ENCODE assay signal across 18 cellular contexts in genomic region chr13:71360041-71360440, GRCh38.
A peak's percentile ranks its signal among the peaks of the same experiment; 100 is the strongest.
DNase-seq lines count a peak whose midpoint lies in the region; ATAC-seq, FAIRE-seq and TF ChIP-seq lines count a peak whose summit lies in the region.
"Had no signal": no experiment of that assay in that cellular context is flagged by ENCODE, and none has a peak within 500 bp of the region (broad histone marks: within the 10 kb centered on the region; RNA-seq: fewer than 3 reads in every experiment).

No MANE protein-coding gene starts in this region.

- no peak overlapping the region for H3K23ac ChIP-seq in IMR-90 (ENCODE audit: low read depth, low read length)

- H3K4ac ChIP-seq in IMR-90 (ENCODE audit: low read depth, low read length) = no peak overlapping the region

- FAIRE-seq in astrocyte (lab: Jason Lieb, UNC) (no peak), RCC 7860 (lab: Jason Lieb, UNC) (no peak)
- FAIRE-seq: HepG2 had no signal

- no peaks in the 10 kb centered on the region for H3K27me3 Mint-ChIP-seq in astrocyte (ENCODE audit: low read depth, unreplicated experiment)
- H3K27me3 Mint-ChIP-seq: CD4-positive, alpha-beta memory T cell had no signal

- no peak overlapping the region for H2BK5ac ChIP-seq in IMR-90 (ENCODE audit: low read depth, low read length, poor library complexity, severe bottlenecking)

- POLR2A ChIA-PET in IMR-90 (lab: Charles Lee; ENCODE audit: unreplicated experiment) = no interaction called here

- no peak overlapping the region for H3K14ac ChIP-seq in IMR-90 (replicated peaks; ENCODE audit: low read depth, low read length)

- no peak overlapping the region for H2AK9ac ChIP-seq in IMR-90 (replicated peaks; ENCODE audit: low read depth, low read length, poor library complexity)

- H3K79me2 ChIP-seq in astrocyte (ENCODE audit: insufficient read depth, low read length) (no peaks in the 10 kb centered on the region), fibroblast of lung (ENCODE audit: control insufficient read depth, insufficient read depth, low read length) (no peaks in the 10 kb centered on the region)

- no peaks in the 10 kb centered on the region for H3K4me1 ChIP-seq in IMR-90 (ENCODE audit: control insufficient read depth, insufficient read depth, low read length)
- H3K4me1 ChIP-seq in astrocyte (ENCODE audit: insufficient read depth, low read length) = no peaks in the 10 kb centered on the region
- H3K4me1 ChIP-seq in fibroblast of lung (ENCODE audit: control insufficient read depth, extremely low read depth, insufficient read depth, low read length) = no peaks in the 10 kb centered on the region
- H3K4me1 ChIP-seq: BLaER1, HAP-1 had no signal

- no peak overlapping the region for H3K27ac Mint-ChIP-seq in astrocyte (ENCODE audit: unreplicated experiment)
- H3K27ac Mint-ChIP-seq: CD14-positive monocyte; CD4-positive, alpha-beta memory T cell had no signal

- no peak for TF ChIP-seq CTCF in IMR-90 (conservative IDR thresholded peaks at IDR 0.05; ENCODE audit: low read depth, low read length)
- no peak for TF ChIP-seq CTCF in astrocyte (IDR thresholded peaks at IDR 0.05; ENCODE audit: insufficient read depth, low read depth, low read length)
- no peak for TF ChIP-seq CTCF in choroid plexus epithelial cell (conservative IDR thresholded peaks at IDR 0.05; ENCODE audit: low read depth, low read length)
- TF ChIP-seq CTCF in fibroblast of lung (conservative IDR thresholded peaks at IDR 0.05 in 1 of 2, IDR thresholded peaks at IDR 0.05 in 1 of 2; ENCODE audit: low read depth in 1 of 2, low read length in 2 of 2) = no peak

- intact Hi-C loops in IMR-90 (cut with micrococcal nuclease) = no loop called here

- no peak overlapping the region for H3K4me3 ChIP-seq in IMR-90 (ENCODE audit: insufficient read depth, low read depth, low read length)
- H3K4me3 ChIP-seq in astrocyte (ENCODE audit: insufficient read depth, low read depth, low read length) = no peak overlapping the region
- no peak overlapping the region for H3K4me3 ChIP-seq in choroid plexus epithelial cell (ENCODE audit: low read depth, low read length)
- H3K4me3 ChIP-seq in fibroblast of lung (replicated peaks in 1 of 4; ENCODE audit: control extremely low read depth in 1 of 4, insufficient read depth in 1 of 4, low read depth in 3 of 4, low read length in 4 of 4) = no peak overlapping the region
- H3K4me3 ChIP-seq: BLaER1, GM23248, HAP-1 had no signal

- no peaks in the 10 kb centered on the region for H3K79me1 ChIP-seq in IMR-90 (ENCODE audit: low read depth in 1 of 2, low read length in 2 of 2)

- no TSS peak for BruUV-seq in IMR-90 (replicated peaks; lab: Mats Ljungman, UMichigan)

- no peak overlapping the region for H2BK15ac ChIP-seq in IMR-90 (ENCODE audit: low read depth, low read length)

- H3K27me3 ChIP-seq in IMR-90 (ENCODE audit: control insufficient read depth, insufficient read depth, low read length) (no peaks in the 10 kb centered on the region), astrocyte (ENCODE audit: insufficient read depth, low read length) (no peaks in the 10 kb centered on the region), fibroblast of lung (ENCODE audit: control insufficient read depth, insufficient read depth, low read length) (no peaks in the 10 kb centered on the region)
- H3K27me3 ChIP-seq: BLaER1 had no signal

- DNase-seq in IMR-90 (no peak), astrocyte (ENCODE audit: low read depth) (peak; percentile 18), choroid plexus epithelial cell (ENCODE audit: low read depth) (peak; percentile 27), fibroblast of lung (ENCODE audit: low read depth in 2 of 2) (peak; percentile 34 to 43), RCC 7860 (ENCODE audit: low spot score) (no peak), 8988T (no peak)
- DNase-seq in activated T-cell treated with anti-CD3 and anti-CD28 coated beads, Interleukin-2, amount 50 U/mL, for 48 hours = no peak
- DNase-seq: Calu3; CD4-positive, alpha-beta memory T cell; DMS79 treated with DMSO at 0.1 percent for 48 hours; GF-D8; GM23248 had no signal

- H4K20me1 ChIP-seq in IMR-90 (ENCODE audit: insufficient read depth, low read length) (no peaks in the 10 kb centered on the region), astrocyte (ENCODE audit: insufficient read depth, low read length) (no peaks in the 10 kb centered on the region), fibroblast of lung (ENCODE audit: control insufficient read depth, extremely low read depth, insufficient read depth, low read length) (no peaks in the 10 kb centered on the region)
- H4K20me1 ChIP-seq: BLaER1 had no signal

- no peak for TF ChIP-seq RAD21 in IMR-90 (IDR thresholded peaks at IDR 0.05; ENCODE audit: low read length)

- H3K4me3 Mint-ChIP-seq in astrocyte (ENCODE audit: unreplicated experiment) = no peak overlapping the region
- H3K4me3 Mint-ChIP-seq: CD14-positive monocyte; CD4-positive, alpha-beta memory T cell had no signal

- H3K36me3 ChIP-seq in IMR-90 (ENCODE audit: control insufficient read depth, insufficient read depth, low read length) = no peaks in the 10 kb centered on the region
- H3K36me3 ChIP-seq in astrocyte (ENCODE audit: insufficient read depth, low read length) = no peaks in the 10 kb centered on the region
- H3K36me3 ChIP-seq in fibroblast of lung (ENCODE audit: control insufficient read depth, insufficient read depth, low read length) = no peaks in the 10 kb centered on the region
- H3K36me3 ChIP-seq: BLaER1, HAP-1 had no signal

- no peaks in the 10 kb centered on the region for H3K9me1 ChIP-seq in IMR-90 (ENCODE audit: insufficient read depth, low read length)

- no peak overlapping the region for H2AK5ac ChIP-seq in IMR-90 (ENCODE audit: low read depth, low read length)

- no peak overlapping the region for H2BK120ac ChIP-seq in IMR-90 (ENCODE audit: low read depth, low read length)

- no peaks in the 10 kb centered on the region for H3K9me3 Mint-ChIP-seq in astrocyte (ENCODE audit: unreplicated experiment)

- H2AFZ ChIP-seq in IMR-90 (replicated peaks; ENCODE audit: low read length, poor library complexity) (no peak overlapping the region), astrocyte (ENCODE audit: low read depth, low read length) (no peak overlapping the region), fibroblast of lung (ENCODE audit: low read length) (no peak overlapping the region)
- H2AFZ ChIP-seq: GM23248 had no signal

- H4K91ac ChIP-seq in IMR-90 (ENCODE audit: insufficient read depth, low read depth, low read length) = no peak overlapping the region

- no peak overlapping the region for H2BK20ac ChIP-seq in IMR-90 (ENCODE audit: low read depth, low read length)

- H3K4me2 ChIP-seq in IMR-90 (ENCODE audit: low read depth, low read length) (no peak overlapping the region), astrocyte (ENCODE audit: low read length) (no peak overlapping the region), fibroblast of lung (ENCODE audit: extremely low read depth, insufficient read depth, low read length) (no peak overlapping the region)
- H3K4me2 ChIP-seq: BLaER1 had no signal

- no peaks in the 10 kb centered on the region for H3K4me1 Mint-ChIP-seq in astrocyte (ENCODE audit: low read depth, unreplicated experiment)
- H3K4me1 Mint-ChIP-seq: CD14-positive monocyte; CD4-positive, alpha-beta memory T cell had no signal

- CTCF ChIA-PET in IMR-90 (lab: Yijun Ruan, JAX) = no interaction called here

- H3K27ac ChIP-seq in IMR-90 (ENCODE audit: insufficient read depth, low read length) (no peak overlapping the region), astrocyte (ENCODE audit: low read depth, low read length) (no peak overlapping the region), fibroblast of lung (ENCODE audit: insufficient read depth, low read length) (no peak overlapping the region)
- H3K27ac ChIP-seq: 22Rv1, BLaER1, GM23248 had no signal

- H3K9me3 ChIP-seq in IMR-90 (ENCODE audit: control insufficient read depth, insufficient read depth, low read length) (no peaks in the 10 kb centered on the region), astrocyte (ENCODE audit: insufficient read depth, low read depth, low read length) (no peaks in the 10 kb centered on the region), fibroblast of lung (ENCODE audit: control insufficient read depth, insufficient read depth, low read depth, low read length) (no peaks in the 10 kb centered on the region)
- H3K9me3 ChIP-seq: BLaER1, HAP-1 had no signal

- WGBS in IMR-90 (ENCODE audit: extremely low coverage in 2 of 2, insufficient read length in 1 of 2), 2 experiments = 60% methylated on average over 1 of the region's 1 CpG; no CpG with 5 or more reads in 1 of the 2 experiments

- no peak overlapping the region for H3K56ac ChIP-seq in IMR-90 (ENCODE audit: extremely low read depth, insufficient read depth, low read length)

- no peaks in the 10 kb centered on the region for H3K36me3 Mint-ChIP-seq in astrocyte (ENCODE audit: low read depth, unreplicated experiment)
- H3K36me3 Mint-ChIP-seq: CD14-positive monocyte; CD4-positive, alpha-beta memory T cell had no signal

- H4K8ac ChIP-seq in IMR-90 (ENCODE audit: low read depth in 2 of 2, low read length in 2 of 2) = no peak overlapping the region

- H3K9ac ChIP-seq in IMR-90 (ENCODE audit: low read depth, low read length) (no peak overlapping the region), astrocyte (ENCODE audit: low read length) (no peak overlapping the region), fibroblast of lung (ENCODE audit: insufficient read depth, low read length) (no peak overlapping the region)
- H3K9ac ChIP-seq: BLaER1, GM23248 had no signal

- H3K18ac ChIP-seq in IMR-90 (ENCODE audit: low read depth, low read length) = no peak overlapping the region

- no peak overlapping the region for H4K5ac ChIP-seq in IMR-90 (ENCODE audit: low read depth, low read length)

- ATAC-seq in IMR-90 (ENCODE audit: low read depth) (peak; percentile 14; the same call in 1 of the 2 replicates), GM18870 (IDR thresholded peaks at IDR 0.05; ENCODE audit: unreplicated experiment) (no peak)
- ATAC-seq: HepG2 had no signal

- TF ChIP-seq POLR2A in IMR-90 (IDR thresholded peaks at IDR 0.05; ENCODE audit: low read depth, low read length) = no peak

- dilution Hi-C loops in IMR-90 (cut with HindIII; ENCODE audit: low sequenced_read_pairs, unreplicated experiment) = no loop called here

- in situ Hi-C loops in IMR-90 (cut with MboI; ENCODE audit: low sequenced_read_pairs) = no loop called here

TF ChIP-seq in IMR-90, 13 proteins besides CTCF, POLR2A, EP300 and RAD21:
- TF ChIP-seq MAZ (IDR thresholded peaks at IDR 0.05; ENCODE audit: borderline replicate concordance, low read depth, low read length) (no peak), CEBPB (IDR thresholded peaks at IDR 0.05; ENCODE audit: low read depth, low read length) (no peak), SMC3 (IDR thresholded peaks at IDR 0.05; ENCODE audit: low read depth, low read length) (no peak), NFE2L2 (IDR thresholded peaks at IDR 0.05; ENCODE audit: low read depth, low read length) (no peak), BHLHE40 (IDR thresholded peaks at IDR 0.05; ENCODE audit: low read depth, low read length) (no peak), RCOR1 (IDR thresholded peaks at IDR 0.05; ENCODE audit: insufficient replicate concordance, low read length) (no peak)

Comparison
In these comparisons a context has a peak if more than half of its experiments do, and no peak if none do; other contexts are left out.
1. DNase-seq: peak in astrocyte (single experiment), choroid plexus epithelial cell (single experiment) and fibroblast of lung (2 of 2); none in IMR-90 (single experiment), RCC 7860 (single experiment), activated T-cell treated with anti-CD3 and anti-CD28 coated beads, Interleukin-2, amount 50 U/mL, for 48 hours (0 of 2) and 8988T (single experiment).